ENCODE assay signal across 20 cellular contexts in the genomic region with DNA sequence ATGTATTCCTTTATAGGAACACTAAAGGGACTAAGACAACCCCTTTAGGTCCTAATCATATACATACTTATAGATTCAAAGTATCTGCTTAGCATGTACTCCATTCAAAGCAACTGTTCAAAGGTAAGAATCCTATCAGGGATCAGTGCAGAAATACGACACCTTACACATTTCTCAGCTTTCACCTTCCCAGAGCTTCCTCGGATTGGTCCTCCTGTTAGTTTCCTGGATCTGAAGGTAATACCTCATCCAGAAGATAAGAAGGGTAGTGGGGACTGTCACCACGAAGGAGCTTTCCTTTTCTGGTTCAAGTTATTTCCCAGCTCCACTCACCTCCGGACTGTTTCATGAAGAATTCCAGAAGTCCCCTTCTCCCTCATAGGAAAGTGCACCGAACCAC. TPM values are rescaled to one million over a fixed set of nuclear protein-coding genes. Genes with fewer than 3 reads are reported as not detected.
DNase-seq lines count a peak whose midpoint lies in the region; ATAC-seq and TF ChIP-seq lines count a peak whose summit lies in the region.
"Had no signal": no experiment of that assay in that cellular context is flagged by ENCODE, and none has a peak within 500 bp of the region (broad histone marks: within the 10 kb centered on the region; RNA-seq: fewer than 3 reads in every experiment).

No MANE protein-coding gene starts in this region.

- H2AFZ ChIP-seq in H9 (ENCODE audit: low read length), result no peak overlapping the region

- H3T11ph ChIP-seq in H9 (ENCODE audit: low read length), result no peak overlapping the region

- peak overlapping the region; percentile 34 to 97 (median 62); a peak in 5 of 7 replicates for H3K27ac Mint-ChIP-seq in H9
- H3K27ac Mint-ChIP-seq in WTC11, result peak overlapping the region; percentile 75
- H3K27ac Mint-ChIP-seq in memory B cell, result peak overlapping the region; percentile 8
- no peak overlapping the region for H3K27ac Mint-ChIP-seq in osteocyte (ENCODE audit: unreplicated experiment)
- H3K27ac Mint-ChIP-seq: activated naive CD8-positive, alpha-beta T cell; activated T-cell treated with anti-CD3 and anti-CD28 coated beads, Interleukin-2, amount 50 U/mL, for 72 hours; T-helper 2 cell treated with Interferon-gamma antibody and Interleukin-4, amounts not matched to agents 5 μg/mL and 100 μg/mL, for 36 hours had no signal

- H3K36me3 Mint-ChIP-seq in H9 (ENCODE audit: insufficient read depth in 1 of 3, low read depth in 3 of 3), result peaks cover 0 to 3% (median 0%) of the 10 kb centered on the region in 3 experiments; a peak in 1 of 7 replicates
- H3K36me3 Mint-ChIP-seq in WTC11, result no peaks in the 10 kb centered on the region
- H3K36me3 Mint-ChIP-seq in memory B cell, result peaks cover 10% of the 10 kb centered on the region
- no peaks in the 10 kb centered on the region for H3K36me3 Mint-ChIP-seq in osteocyte (ENCODE audit: unreplicated experiment)

- H3K9ac ChIP-seq in BLaER1 (no peak overlapping the region), H9 (ENCODE audit: extremely low read depth, insufficient read length, low read length) (no peak overlapping the region)

- H3K27me3 ChIP-seq in BLaER1 (no peaks in the 10 kb centered on the region), H9 (ENCODE audit: insufficient read depth, low read length) (no peaks in the 10 kb centered on the region)
- H3K27me3 ChIP-seq: colonic mucosa, pancreas, vagina had no signal

- no peak overlapping the region for H2BK120ac ChIP-seq in H9 (ENCODE audit: low read depth, low read length, poor library complexity, severe bottlenecking)

- H2BK12ac ChIP-seq in H9 (ENCODE audit: insufficient read length, low read depth, low read length), result no peak overlapping the region

- H3K27ac ChIP-seq in BLaER1, result 0 out of 2 replicates have a peak overlapping the region, but pooled peaks have one; percentile 9
- H3K27ac ChIP-seq in H9 (ENCODE audit: insufficient read length, low read depth, low read length), result no peak overlapping the region
- H3K27ac ChIP-seq: colonic mucosa, pancreas, vagina had no signal

- no peak overlapping the region for H2BK5ac ChIP-seq in H9 (ENCODE audit: insufficient read length, low read length)

- no peak overlapping the region for H3K56ac ChIP-seq in H9 (ENCODE audit: insufficient read length, low read depth, low read length)

- H3K4me3 ChIP-seq in BLaER1, result no peak overlapping the region
- H3K4me3 ChIP-seq: colonic mucosa, pancreas, vagina had no signal

- H2BK20ac ChIP-seq in H9 (ENCODE audit: low read depth, low read length, poor library complexity, severe bottlenecking), result no peak overlapping the region

- POLR2A ChIA-PET in WTC11 (lab: Charles Lee), result no interaction called here

- ATAC-seq in WTC11 (peak; percentile 78), memory B cell (ENCODE audit: low read depth) (no peak)
- ATAC-seq: activated CD4-positive, CD25-positive, alpha-beta regulatory T cell treated with anti-CD3 and anti-CD28 coated beads, Interleukin-2, amount 50 U/mL, for 24 hours; activated T-cell treated with anti-CD3 and anti-CD28 coated beads, Interleukin-2, amount 50 U/mL, for 72 hours; left colon had no signal

- H3K4me3 Mint-ChIP-seq in H9 (peak overlapping the region in 1 of 2 experiments; percentile 54; a peak in 2 of 5 replicates), WTC11 (peak overlapping the region; percentile 18), memory B cell (no peak overlapping the region), osteocyte (ENCODE audit: unreplicated experiment) (no peak overlapping the region)
- H3K4me3 Mint-ChIP-seq: activated naive CD8-positive, alpha-beta T cell; activated T-cell treated with anti-CD3 and anti-CD28 coated beads, Interleukin-2, amount 50 U/mL, for 72 hours; brain; T-helper 2 cell treated with Interferon-gamma antibody and Interleukin-4, amounts not matched to agents 5 μg/mL and 100 μg/mL, for 36 hours had no signal

- H3K9me3 Mint-ChIP-seq in H9, result no peaks in the 10 kb centered on the region
- no peaks in the 10 kb centered on the region for H3K9me3 Mint-ChIP-seq in WTC11
- H3K9me3 Mint-ChIP-seq in memory B cell, result no peaks in the 10 kb centered on the region
- H3K9me3 Mint-ChIP-seq in osteocyte (ENCODE audit: unreplicated experiment), result no peaks in the 10 kb centered on the region
- H3K9me3 Mint-ChIP-seq: activated T-cell treated with anti-CD3 and anti-CD28 coated beads, Interleukin-2, amount 50 U/mL, for 72 hours; T-helper 2 cell treated with Interferon-gamma antibody and Interleukin-4, amounts not matched to agents 5 μg/mL and 100 μg/mL, for 36 hours had no signal

- H3K27me3 Mint-ChIP-seq in H9 (ENCODE audit: low read depth), result no peaks in the 10 kb centered on the region
- H3K27me3 Mint-ChIP-seq in WTC11 (ENCODE audit: low read depth), result no peaks in the 10 kb centered on the region
- no peaks in the 10 kb centered on the region for H3K27me3 Mint-ChIP-seq in memory B cell
- no peaks in the 10 kb centered on the region for H3K27me3 Mint-ChIP-seq in osteocyte (ENCODE audit: unreplicated experiment)
- H3K27me3 Mint-ChIP-seq: activated naive CD8-positive, alpha-beta T cell; brain had no signal

- H3K4me1 Mint-ChIP-seq in H9 (peaks cover 31 to 33% of the 10 kb centered on the region in 2 experiments), WTC11 (peaks cover 46% of the 10 kb centered on the region), memory B cell (peaks cover 38% of the 10 kb centered on the region), osteocyte (ENCODE audit: unreplicated experiment) (peaks cover 16% of the 10 kb centered on the region)

- DNase-seq in H9, result no peak
- DNase-seq in WTC11 (ENCODE audit: low spot score), result no peak
- no peak for DNase-seq in memory B cell (ENCODE audit: low spot score in 2 of 2)
- DNase-seq in DMS153 treated with DMSO at 0.1 percent for 48 hours (lab: John Stamatoyannopoulos, UW; ENCODE audit: unreplicated experiment), result no peak
- DNase-seq in osteocyte (ENCODE audit: extremely low spot score, unreplicated experiment), result no peak
- DNase-seq in GM20000 (ENCODE audit: low spot score), result no peak
- DNase-seq in nucleus accumbens (lab: John Stamatoyannopoulos, UW), result no peak
- DNase-seq: activated T-cell treated with anti-CD3 and anti-CD28 coated beads, Interleukin-2, amount 50 U/mL, for 72 hours; colonic mucosa; hippocampal formation; left colon; NCI-H1694; NCI-H526 treated with DMSO at 0.1 percent for 48 hours; pancreas had no signal

- H3K9me3 ChIP-seq in BLaER1 (no peaks in the 10 kb centered on the region), H9 (ENCODE audit: control insufficient read depth, low read depth, low read length) (no peaks in the 10 kb centered on the region)
- H3K9me3 ChIP-seq: colonic mucosa, pancreas, vagina had no signal

- no peak overlapping the region for H3K4ac ChIP-seq in H9 (ENCODE audit: low read depth, low read length)

- H3K4me1 ChIP-seq in BLaER1, result peaks cover 71% of the 10 kb centered on the region
- H3K4me1 ChIP-seq in H9 (ENCODE audit: insufficient read depth, low read length), result peaks cover 2% of the 10 kb centered on the region

- H4K8ac ChIP-seq in H9 (replicated peaks; ENCODE audit: insufficient read length, low read depth, low read length), result no peak overlapping the region

- no peaks in the 10 kb centered on the region for H3K23me2 ChIP-seq in H9 (ENCODE audit: insufficient read length, low read depth, low read length, poor library complexity, severe bottlenecking)

- no peak overlapping the region for H4K91ac ChIP-seq in H9 (ENCODE audit: insufficient read length, low read depth, low read length)

- H2AK5ac ChIP-seq in H9 (ENCODE audit: insufficient read length, low read length), result no peak overlapping the region

- H3K79me1 ChIP-seq in H9 (ENCODE audit: insufficient read depth, low read depth, low read length, poor library complexity, severe bottlenecking), result peaks cover 22% of the 10 kb centered on the region

- no peak overlapping the region for H4K5ac ChIP-seq in H9 (ENCODE audit: insufficient read length, low read depth, low read length)

- H3K79me2 ChIP-seq in H9 (ENCODE audit: insufficient read depth, low read length), result peaks cover 9% of the 10 kb centered on the region; the same call in 1 of the 2 replicates

- no peak overlapping the region for H2BK15ac ChIP-seq in H9 (ENCODE audit: low read depth, low read length)

- H3K18ac ChIP-seq in H9 (ENCODE audit: insufficient read length, low read depth, low read length), result no peak overlapping the region

- peaks cover 69% of the 10 kb centered on the region for H3K36me3 ChIP-seq in BLaER1
- H3K36me3 ChIP-seq: colonic mucosa, pancreas, vagina had no signal

- CTCF ChIA-PET in WTC11 (lab: Charles Lee), result interaction anchor here (0.8 to 2.1 kb wide), 5 partner anchors 10 to 106 kb away, joined by 3 to 9 read pairs (median 5); no protein-coding TSS in a partner anchor

- H3K14ac ChIP-seq in H9 (ENCODE audit: insufficient read depth, low read length), result no peak overlapping the region

- H4K20me1 ChIP-seq in BLaER1 (peaks cover 98% of the 10 kb centered on the region), H9 (ENCODE audit: control insufficient read depth, insufficient read depth, insufficient read length) (no peaks in the 10 kb centered on the region)

- no peak overlapping the region for H3K23ac ChIP-seq in H9 (ENCODE audit: insufficient read length, low read depth, low read length)

- no peak overlapping the region for H3K4me2 ChIP-seq in BLaER1
- H3K4me2 ChIP-seq in H9 (ENCODE audit: insufficient read depth, insufficient read length, low read length), result peak overlapping the region; percentile 17

- WGBS in H9 (ENCODE audit: extremely low coverage, insufficient read length, low lambda C conversion rate), result no CpG with 5 or more reads among the region's 5 CpGs

- TF ChIP-seq CTCF in H9 (conservative IDR thresholded peaks at IDR 0.05) (no peak), WTC11 (IDR thresholded peaks at IDR 0.05) (no peak), osteocyte (IDR thresholded peaks at IDR 0.05) (no peak), GM20000 (IDR thresholded peaks at IDR 0.05; ENCODE audit: extremely low read depth, missing control alignments) (no peak)

TF ChIP-seq in WTC11, 78 proteins besides CTCF, POLR2A, EP300 and RAD21 (continues in another document):
- TF ChIP-seq CREB1 (CRISPR knock-in tag; IDR thresholded peaks at IDR 0.05) (no peak), ZNF423 (CRISPR knock-in tag; IDR thresholded peaks at IDR 0.05) (no peak), ZNF263 (CRISPR knock-in tag; IDR thresholded peaks at IDR 0.05; ENCODE audit: low read depth) (no peak)
- TF ChIP-seq, protein P1, sequence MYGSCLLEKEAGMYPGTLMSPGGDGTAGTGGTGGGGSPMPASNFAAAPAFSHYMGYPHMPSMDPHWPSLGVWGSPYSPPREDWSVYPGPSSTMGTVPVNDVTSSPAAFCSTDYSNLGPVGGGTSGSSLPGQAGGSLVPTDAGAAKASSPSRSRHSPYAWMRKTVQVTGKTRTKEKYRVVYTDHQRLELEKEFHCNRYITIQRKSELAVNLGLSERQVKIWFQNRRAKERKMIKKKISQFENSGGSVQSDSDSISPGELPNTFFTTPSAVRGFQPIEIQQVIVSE (CRISPR knock-in tag; IDR thresholded peaks at IDR 0.05; ENCODE audit: borderline replicate concordance), result no peak
- TF ChIP-seq, protein P2, sequence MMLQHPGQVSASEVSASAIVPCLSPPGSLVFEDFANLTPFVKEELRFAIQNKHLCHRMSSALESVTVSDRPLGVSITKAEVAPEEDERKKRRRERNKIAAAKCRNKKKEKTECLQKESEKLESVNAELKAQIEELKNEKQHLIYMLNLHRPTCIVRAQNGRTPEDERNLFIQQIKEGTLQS (CRISPR knock-in tag; conservative IDR thresholded peaks at IDR 0.05), result no peak

RNA-seq across cellular contexts. Expression of a gene that starts 38.0 kb away (rescaled TPM):
- total RNA-seq in H9 (2021) (34.1 and 34.5 TPM in 2 replicates), WTC11 (2021) (25.1 to 25.4 TPM (median 25.4 TPM) in 3 replicates), osteocyte (23.6 and 27.4 TPM in 2 replicates)
